28 cellular contexts compared by ENCODE assay signal in the genomic region with DNA sequence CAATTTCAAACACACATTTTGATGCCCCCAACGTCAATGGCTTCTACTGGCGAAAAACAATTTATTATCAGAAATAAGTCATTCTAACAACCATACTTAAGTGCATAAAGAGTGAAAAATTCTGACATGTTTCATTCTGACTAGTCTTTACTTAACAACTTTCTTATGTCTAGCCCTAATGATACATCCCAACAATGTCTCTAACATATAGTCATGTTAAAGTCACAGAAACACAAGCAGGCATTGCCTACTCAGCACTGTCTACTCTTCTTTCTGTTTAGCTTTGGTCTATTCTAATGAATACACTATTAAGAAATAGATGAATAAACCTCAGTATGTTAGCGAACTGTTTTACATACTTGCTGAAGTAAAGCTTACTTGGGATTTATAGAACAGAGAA.
"Had no signal": no experiment of that assay in that cellular context is flagged by ENCODE, and none has a peak within 500 bp of the region (broad histone marks: within the 10 kb centered on the region; RNA-seq: fewer than 3 reads in every experiment).

No MANE protein-coding gene starts in this region.

- H3K4me1 ChIP-seq: colonic mucosa, heart left ventricle, heart right ventricle had no signal

- H3K27ac Mint-ChIP-seq: dendritic cell treated with granulocyte-macrophage colony-stimulating factor and Interleukin-4, amounts not matched to agents 40 ng/mL and 50 ng/mL, for 4 days; endodermal cell had no signal

- H3K36me3 ChIP-seq: colonic mucosa, esophagus muscularis mucosa, esophagus squamous epithelium, gastrocnemius medialis, gastroesophageal sphincter, heart left ventricle, heart right ventricle had no signal

- H3K9me3 ChIP-seq: colonic mucosa, esophagus muscularis mucosa, esophagus squamous epithelium, gastrocnemius medialis, gastroesophageal sphincter, heart left ventricle, heart right ventricle had no signal

- H3K9me3 Mint-ChIP-seq: dendritic cell treated with granulocyte-macrophage colony-stimulating factor and Interleukin-4, amounts not matched to agents 40 ng/mL and 50 ng/mL, for 4 days; effector memory CD8-positive, alpha-beta T cell; endodermal cell had no signal

- H3K4me3 Mint-ChIP-seq: dendritic cell treated with granulocyte-macrophage colony-stimulating factor and Interleukin-4, amounts not matched to agents 40 ng/mL and 50 ng/mL, for 4 days; effector memory CD8-positive, alpha-beta T cell; endodermal cell had no signal

- H3K27me3 ChIP-seq: colonic mucosa, esophagus muscularis mucosa, esophagus squamous epithelium, foreskin keratinocyte, gastrocnemius medialis, gastroesophageal sphincter, heart left ventricle, hepatocyte had no signal

- H3K4me2 ChIP-seq: hepatocyte had no signal

- DNase-seq: colonic mucosa; cortex of kidney; dermis blood vessel endothelial cell; dorsolateral prefrontal cortex; effector CD4-positive, alpha-beta T cell; effector CD8-positive, alpha-beta T cell; effector memory CD4-positive, alpha-beta T cell; effector memory CD8-positive, alpha-beta T cell; endodermal cell; erythroblast; esophagus squamous epithelium; foreskin fibroblast; foreskin keratinocyte; foreskin melanocyte; gastrocnemius medialis; glutamatergic neuron; head of caudate nucleus; heart left ventricle; heart right ventricle had no signal

- FAIRE-seq: endometrium, endothelial cell of umbilical vein, frontal cortex had no signal

- H3K27ac ChIP-seq: colonic mucosa, coronary artery, dorsolateral prefrontal cortex, esophagus muscularis mucosa, esophagus squamous epithelium, foreskin keratinocyte, gastroesophageal sphincter, heart left ventricle, heart right ventricle, hepatocyte had no signal

- H2AFZ ChIP-seq: hepatocyte had no signal

- H3K79me2 ChIP-seq: hepatocyte had no signal

- ATAC-seq: effector memory CD8-positive, alpha-beta T cell; esophagus mucosa; foreskin keratinocyte; gastrocnemius medialis; gastroesophageal sphincter; heart left ventricle; heart right ventricle had no signal

- H3K4me3 ChIP-seq: colonic mucosa, coronary artery, dorsolateral prefrontal cortex, esophagus muscularis mucosa, esophagus squamous epithelium, gastrocnemius medialis, gastroesophageal sphincter, heart left ventricle, heart right ventricle, hepatocyte had no signal
